Comparison of ENCODE assay signal across 21 cellular contexts in genomic region chr1:224067207-224067606, GRCh38.
"Had no signal": no experiment of that assay in that cellular context is flagged by ENCODE, and none has a peak within 500 bp of the region (broad histone marks: within the 10 kb centered on the region; RNA-seq: fewer than 3 reads in every experiment).

No MANE protein-coding gene starts in this region.

- H3K27ac ChIP-seq: body of pancreas, left ventricle myocardium inferior, suprapubic skin had no signal

- H3K4me3 Mint-ChIP-seq: activated CD4-positive, alpha-beta T cell treated with anti-CD3 and anti-CD28 coated beads, Interleukin-2, amount 10 ng/mL, durations not matched to agents 24 days and 14 days; memory B cell; nephron progenitor cell; T-helper 1 cell treated with Interleukin-12 subunit alpha and Interleukin-12 subunit beta and Interleukin-4 antibody, amounts not matched to agents 30 μg/mL and 1 μg/mL, for 36 hours; WTC11 had no signal

- H3K27ac Mint-ChIP-seq: activated CD4-positive, alpha-beta T cell treated with anti-CD3 and anti-CD28 coated beads, Interleukin-2, amount 10 ng/mL, durations not matched to agents 24 days and 14 days; memory B cell; nephron progenitor cell; progenitor cell of endocrine pancreas; T-helper 1 cell treated with Interleukin-12 subunit alpha and Interleukin-12 subunit beta and Interleukin-4 antibody, amounts not matched to agents 30 μg/mL and 1 μg/mL, for 36 hours; WTC11 had no signal

- H3K4me3 ChIP-seq: body of pancreas, left ventricle myocardium inferior, suprapubic skin had no signal

- H3K27me3 ChIP-seq: body of pancreas, suprapubic skin had no signal

- H3K4me1 ChIP-seq: left ventricle myocardium inferior, suprapubic skin had no signal

- H3K9me3 ChIP-seq: body of pancreas, suprapubic skin had no signal

- ATAC-seq: body of pancreas, right cardiac atrium, WTC11 had no signal

- H3K36me3 ChIP-seq: left ventricle myocardium inferior, suprapubic skin had no signal

- DNase-seq: activated CD4-positive, alpha-beta T cell treated with anti-CD3 and anti-CD28 coated beads, Interleukin-2, amount 10 ng/mL, durations not matched to agents 24 days and 14 days; activated CD8-positive, alpha-beta memory T cell treated with anti-CD3 and anti-CD28 coated beads for 24 hours; activated naive CD4-positive, alpha-beta T cell treated with anti-CD3 and anti-CD28 coated beads, Interleukin-2, amount 50 U/mL, for 16 hours; body of pancreas; central memory CD4-positive, alpha-beta T cell; cortex of kidney; effector CD4-positive, alpha-beta T cell; hypothalamus; left ventricle myocardium inferior; nephron progenitor cell; occipital lobe; right cardiac atrium; small intestine; stimulated activated CD4-positive, alpha-beta T cell treated with anti-CD3 and anti-CD28 coated beads, Interleukin-4, amount 100 ng/mL, for 24 hours; stimulated activated naive CD4-positive, alpha-beta T cell treated with Interleukin-2 at 50 U/mL for 16 hours; trophoblast cell had no signal

- H3K36me3 Mint-ChIP-seq: WTC11 had no signal

- H3K9me3 Mint-ChIP-seq: activated CD4-positive, alpha-beta T cell treated with anti-CD3 and anti-CD28 coated beads, Interleukin-2, amount 10 ng/mL, durations not matched to agents 24 days and 14 days; T-helper 1 cell treated with Interleukin-12 subunit alpha and Interleukin-12 subunit beta and Interleukin-4 antibody, amounts not matched to agents 30 μg/mL and 1 μg/mL, for 36 hours had no signal
